ENCODE assay signal across 8 cellular contexts in the genomic region with DNA sequence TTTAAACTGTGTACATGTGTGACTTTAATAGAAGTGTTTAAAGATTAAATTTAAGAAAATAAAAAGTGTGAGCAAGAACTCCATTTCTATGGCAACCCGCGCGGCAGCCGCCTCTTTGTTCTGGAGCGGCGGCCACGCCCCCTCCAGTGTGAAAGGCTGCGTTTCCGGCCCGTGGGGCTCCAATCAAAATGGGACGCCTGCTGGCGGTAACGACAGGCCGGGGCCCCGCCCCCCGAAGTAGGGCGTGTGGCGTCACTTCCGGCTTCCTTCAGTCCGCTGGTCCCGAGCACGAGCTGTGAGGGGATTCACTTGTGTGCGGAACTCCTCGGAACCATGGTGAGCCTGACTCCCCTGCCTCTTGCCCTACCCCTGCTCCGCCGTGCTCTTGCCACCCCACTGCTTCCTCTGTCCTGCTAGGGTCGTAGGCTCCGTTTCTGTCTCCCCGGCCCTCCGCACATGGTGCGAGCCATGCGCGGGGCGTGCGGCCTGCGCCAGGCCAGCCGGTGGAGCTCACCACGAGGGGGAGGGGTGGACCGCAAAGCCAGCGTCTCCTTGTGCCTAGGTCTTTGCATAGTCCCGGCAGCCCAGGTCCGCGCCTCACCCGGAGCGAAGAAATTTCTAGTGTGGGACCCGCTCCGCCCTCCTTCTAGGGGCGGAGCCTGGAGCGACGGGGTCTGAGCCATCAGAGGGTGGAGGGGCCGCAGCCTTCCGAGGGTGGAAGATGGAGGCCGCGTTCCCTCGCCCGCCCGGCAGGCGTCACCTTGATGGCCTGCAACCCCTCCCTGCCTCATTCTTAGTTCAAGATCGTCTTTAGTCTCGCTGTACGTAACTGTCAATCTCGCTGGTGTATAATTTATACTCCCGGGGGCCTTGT. TPM values are rescaled to one million over a fixed set of nuclear protein-coding genes. Genes with fewer than 3 reads are reported as not detected.
DNase-seq lines count a peak whose midpoint lies in the region; ATAC-seq, FAIRE-seq and TF ChIP-seq lines count a peak whose summit lies in the region.

Gene CCT2, plus strand, starts transcription at position 271 of the 874 bp plus-strand sequence. Its CDS starts 63 bp downstream, at position 334.

- peak; percentile 97 for ATAC-seq in GM21825 (IDR thresholded peaks at IDR 0.05; ENCODE audit: unreplicated experiment)
- peak; percentile 95 for ATAC-seq in activated T-cell treated with anti-CD3 and anti-CD28 coated beads, Interleukin-2, amount 50 U/mL, for 72 hours (replicated peaks in 1 of 2)

- WGBS in esophagus muscularis mucosa, result 0% methylated on average over 49 of the region's 63 CpGs

- no peaks in the 10 kb centered on the region for H3K9me3 Mint-ChIP-seq in activated T-cell treated with anti-CD3 and anti-CD28 coated beads, Interleukin-2, amount 50 U/mL, for 72 hours

- peak within 1 kb of the TSS; percentile 96 to 99 for H3K4me3 Mint-ChIP-seq in activated T-cell treated with anti-CD3 and anti-CD28 coated beads, Interleukin-2, amount 50 U/mL, for 72 hours

- H3K36me3 ChIP-seq in Karpas-422 (ENCODE audit: insufficient read depth, low read length), result peaks cover 39% of the 10 kb centered on the region
- peaks cover 30 to 42% (median 36%) of the 10 kb centered on the region in 4 donors for H3K36me3 ChIP-seq in esophagus muscularis mucosa

- no peaks in the 10 kb centered on the region for H3K9me2 ChIP-seq in Karpas-422 (replicated peaks; ENCODE audit: insufficient read depth, low read length)

- H3K4me2 ChIP-seq in Karpas-422 (ENCODE audit: low read depth, low read length, poor library complexity, severe bottlenecking), result peak within 1 kb of the TSS; percentile 93

- peak within 1 kb of the TSS; percentile 98 for H3K9ac ChIP-seq in Karpas-422 (ENCODE audit: low read length)

- peak; percentile 71 for TF ChIP-seq POLR2A in esophagus muscularis mucosa (IDR thresholded peaks at IDR 0.05; ENCODE audit: low read depth)

- peak within 1 kb of the TSS; percentile 95 for H3K4me3 ChIP-seq in Karpas-422 (ENCODE audit: low read length)
- H3K4me3 ChIP-seq in esophagus muscularis mucosa, result peak within 1 kb of the TSS; percentile 82 to 99 (median 92)

- peaks cover 11% of the 10 kb centered on the region; the same call in 1 of the 2 replicates for H4K20me1 ChIP-seq in Karpas-422 (ENCODE audit: insufficient read depth, low read depth, low read length)

- H3K27ac Mint-ChIP-seq in activated T-cell treated with anti-CD3 and anti-CD28 coated beads, Interleukin-2, amount 50 U/mL, for 72 hours, result peak within 1 kb of the TSS; percentile 96

- TF ChIP-seq EP300 in esophagus muscularis mucosa (IDR thresholded peaks at IDR 0.05), result no peak

- peaks cover 11 to 23% of the 10 kb centered on the region in 2 donors for H3K36me3 Mint-ChIP-seq in activated T-cell treated with anti-CD3 and anti-CD28 coated beads, Interleukin-2, amount 50 U/mL, for 72 hours (ENCODE audit: insufficient read depth in 2 of 2)

- peaks cover 40% of the 10 kb centered on the region for H3K4me1 Mint-ChIP-seq in activated T-cell treated with anti-CD3 and anti-CD28 coated beads, Interleukin-2, amount 50 U/mL, for 72 hours (ENCODE audit: low read depth)

- peaks cover 20% of the 10 kb centered on the region for H3K4me1 ChIP-seq in Karpas-422 (ENCODE audit: low read length)
- H3K4me1 ChIP-seq in esophagus muscularis mucosa, result peaks cover 9 to 17% (median 13%) of the 10 kb centered on the region in 4 donors

- TF ChIP-seq CTCF in esophagus muscularis mucosa (IDR thresholded peaks at IDR 0.05), result peak; percentile 8 to 44 (median 20)

- H3K27me3 ChIP-seq in Karpas-422 (ENCODE audit: low read length), result no peaks in the 10 kb centered on the region
- no peaks in the 10 kb centered on the region for H3K27me3 ChIP-seq in esophagus muscularis mucosa

- no peaks in the 10 kb centered on the region for H3K27me3 Mint-ChIP-seq in activated T-cell treated with anti-CD3 and anti-CD28 coated beads, Interleukin-2, amount 50 U/mL, for 72 hours (ENCODE audit: low read depth)

- peaks cover 42% of the 10 kb centered on the region for H3K79me2 ChIP-seq in Karpas-422 (ENCODE audit: low read length)

- DNase-seq in Daoy (ENCODE audit: low read depth), result peak; percentile 98
- DNase-seq in Karpas-422, result peak; percentile 99
- DNase-seq in RCC 7860 (ENCODE audit: low spot score), result peak; percentile 82
- peak; percentile 97 to 98 for DNase-seq in activated T-cell treated with anti-CD3 and anti-CD28 coated beads, Interleukin-2, amount 50 U/mL, for 72 hours
- DNase-seq in esophagus muscularis mucosa (ENCODE audit: extremely low spot score), result peak; percentile 98
- DNase-seq in myocyte (ENCODE audit: low read depth), result peak; percentile 96
- DNase-seq in stimulated activated CD8-positive, alpha-beta memory T cell treated with anti-CD3 and anti-CD28 coated beads, Interleukin-7, amount 100 ng/mL, for 48 hours (ENCODE audit: extremely low read depth in 1 of 2, low read depth in 1 of 2), result peak; percentile 90 to 94

- peak; percentile 82 for FAIRE-seq in RCC 7860 (lab: Jason Lieb, UNC)

- peak within 1 kb of the TSS; percentile 27; the same call in 1 of the 2 replicates for H2AFZ ChIP-seq in Karpas-422 (ENCODE audit: low read length)

- H3K9me3 ChIP-seq in Karpas-422 (ENCODE audit: low read length) (no peaks in the 10 kb centered on the region), esophagus muscularis mucosa (no peaks in the 10 kb centered on the region)

- intact Hi-C loops in esophagus muscularis mucosa (cut with DNase I), result loop anchor here (10.0 kb wide), 1 partner anchor 149 kb away; the partner anchor contains the start of gene RAB3IP

- H3K27ac ChIP-seq in Karpas-422 (ENCODE audit: low read length), result peak within 1 kb of the TSS; percentile 62
- peak within 1 kb of the TSS; percentile 85 to 93 (median 90) for H3K27ac ChIP-seq in esophagus muscularis mucosa (replicated peaks in 1 of 4)

RNA-seq across cellular contexts. Expression of gene CCT2, which starts in this region (rescaled TPM):
- 735 and 797 TPM in 2 replicates for total RNA-seq in Daoy (2014; rRNA removed; shearing (Covaris generic))
- 205 and 311 TPM in 2 replicates for total RNA-seq in Karpas-422 (2014; rRNA removed; shearing (Covaris generic); ENCODE audit: low replicate concordance)
- total RNA-seq in activated T-cell treated with anti-CD3 and anti-CD28 coated beads, Interleukin-2, amount 50 U/mL, for 72 hours, result 100 to 1,000 TPM; 162 to 191 TPM
- 100 to 1,000 TPM in 3 of 4 donors, 10 to 100 TPM in 1; 86.4 to 137 (median 122) TPM for total RNA-seq in esophagus muscularis mucosa
- 297 and 325 TPM in 2 replicates for total RNA-seq in myocyte
- 169 TPM for polyA plus RNA-seq in myocyte (2012)

Comparison
In these comparisons a context has a peak if more than half of its experiments do, and no peak if none do; other contexts are left out.
1. Peak in every context shown above with its lines: DNase-seq, ATAC-seq, H3K4me3 ChIP-seq and H3K27ac ChIP-seq.